In the genomic region with DNA sequence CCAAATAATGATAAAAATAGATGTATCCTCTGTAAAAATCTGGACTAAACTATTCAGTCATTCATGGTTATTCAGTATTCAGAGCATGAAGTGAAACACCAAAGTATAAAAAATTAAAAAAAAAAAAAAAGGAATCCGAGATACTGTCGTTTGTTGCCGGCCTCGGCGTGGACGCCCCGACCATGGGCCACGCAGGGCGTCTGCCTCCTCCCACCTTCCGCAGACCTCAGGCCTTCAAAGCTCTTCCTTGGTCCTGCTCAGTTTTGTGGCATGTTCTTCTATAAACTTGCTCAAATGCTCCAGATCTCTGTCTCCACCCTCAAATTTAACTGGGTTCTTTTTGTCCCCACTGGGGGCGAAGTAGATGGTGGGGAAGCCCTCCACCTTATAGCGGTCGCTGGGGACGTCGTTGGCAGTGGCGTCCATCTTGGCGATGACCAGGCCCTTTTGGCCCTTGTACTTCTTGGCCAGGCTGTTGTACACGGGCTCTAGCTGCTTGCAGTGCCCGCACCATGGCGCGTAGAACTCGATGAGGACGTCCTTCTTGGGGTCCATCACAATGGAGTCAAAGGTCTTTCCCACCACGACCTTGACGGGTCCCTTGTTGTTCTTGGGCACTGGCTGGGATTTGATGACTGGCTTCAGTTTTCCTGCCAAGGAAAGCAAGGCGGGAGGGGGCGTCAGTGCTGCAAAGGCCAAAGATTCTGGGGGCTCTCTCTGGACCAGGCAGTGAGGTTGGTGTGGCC, we compare ENCODE assay signal across 1 cellular context.
TF ChIP-seq lines count a peak whose summit lies in the region.

No MANE protein-coding gene starts in this region.

TF ChIP-seq in GM23338, 12 proteins besides CTCF, POLR2A, EP300 and RAD21 (continued from another document):
- TF ChIP-seq, protein P1, sequence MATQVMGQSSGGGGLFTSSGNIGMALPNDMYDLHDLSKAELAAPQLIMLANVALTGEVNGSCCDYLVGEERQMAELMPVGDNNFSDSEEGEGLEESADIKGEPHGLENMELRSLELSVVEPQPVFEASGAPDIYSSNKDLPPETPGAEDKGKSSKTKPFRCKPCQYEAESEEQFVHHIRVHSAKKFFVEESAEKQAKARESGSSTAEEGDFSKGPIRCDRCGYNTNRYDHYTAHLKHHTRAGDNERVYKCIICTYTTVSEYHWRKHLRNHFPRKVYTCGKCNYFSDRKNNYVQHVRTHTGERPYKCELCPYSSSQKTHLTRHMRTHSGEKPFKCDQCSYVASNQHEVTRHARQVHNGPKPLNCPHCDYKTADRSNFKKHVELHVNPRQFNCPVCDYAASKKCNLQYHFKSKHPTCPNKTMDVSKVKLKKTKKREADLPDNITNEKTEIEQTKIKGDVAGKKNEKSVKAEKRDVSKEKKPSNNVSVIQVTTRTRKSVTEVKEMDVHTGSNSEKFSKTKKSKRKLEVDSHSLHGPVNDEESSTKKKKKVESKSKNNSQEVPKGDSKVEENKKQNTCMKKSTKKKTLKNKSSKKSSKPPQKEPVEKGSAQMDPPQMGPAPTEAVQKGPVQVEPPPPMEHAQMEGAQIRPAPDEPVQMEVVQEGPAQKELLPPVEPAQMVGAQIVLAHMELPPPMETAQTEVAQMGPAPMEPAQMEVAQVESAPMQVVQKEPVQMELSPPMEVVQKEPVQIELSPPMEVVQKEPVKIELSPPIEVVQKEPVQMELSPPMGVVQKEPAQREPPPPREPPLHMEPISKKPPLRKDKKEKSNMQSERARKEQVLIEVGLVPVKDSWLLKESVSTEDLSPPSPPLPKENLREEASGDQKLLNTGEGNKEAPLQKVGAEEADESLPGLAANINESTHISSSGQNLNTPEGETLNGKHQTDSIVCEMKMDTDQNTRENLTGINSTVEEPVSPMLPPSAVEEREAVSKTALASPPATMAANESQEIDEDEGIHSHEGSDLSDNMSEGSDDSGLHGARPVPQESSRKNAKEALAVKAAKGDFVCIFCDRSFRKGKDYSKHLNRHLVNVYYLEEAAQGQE (IDR thresholded peaks at IDR 0.05; ENCODE audit: unreplicated experiment): no peak
- no peak for TF ChIP-seq ZNF114 (CRISPR knock-in tag; IDR thresholded peaks at IDR 0.05)
- no peak for TF ChIP-seq EZH2 (IDR thresholded peaks at IDR 0.05; ENCODE audit: low read depth, unreplicated experiment)
- TF ChIP-seq, protein P2, sequence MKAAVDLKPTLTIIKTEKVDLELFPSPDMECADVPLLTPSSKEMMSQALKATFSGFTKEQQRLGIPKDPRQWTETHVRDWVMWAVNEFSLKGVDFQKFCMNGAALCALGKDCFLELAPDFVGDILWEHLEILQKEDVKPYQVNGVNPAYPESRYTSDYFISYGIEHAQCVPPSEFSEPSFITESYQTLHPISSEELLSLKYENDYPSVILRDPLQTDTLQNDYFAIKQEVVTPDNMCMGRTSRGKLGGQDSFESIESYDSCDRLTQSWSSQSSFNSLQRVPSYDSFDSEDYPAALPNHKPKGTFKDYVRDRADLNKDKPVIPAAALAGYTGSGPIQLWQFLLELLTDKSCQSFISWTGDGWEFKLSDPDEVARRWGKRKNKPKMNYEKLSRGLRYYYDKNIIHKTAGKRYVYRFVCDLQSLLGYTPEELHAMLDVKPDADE (IDR thresholded peaks at IDR 0.05): no peak
- TF ChIP-seq, protein P3, sequence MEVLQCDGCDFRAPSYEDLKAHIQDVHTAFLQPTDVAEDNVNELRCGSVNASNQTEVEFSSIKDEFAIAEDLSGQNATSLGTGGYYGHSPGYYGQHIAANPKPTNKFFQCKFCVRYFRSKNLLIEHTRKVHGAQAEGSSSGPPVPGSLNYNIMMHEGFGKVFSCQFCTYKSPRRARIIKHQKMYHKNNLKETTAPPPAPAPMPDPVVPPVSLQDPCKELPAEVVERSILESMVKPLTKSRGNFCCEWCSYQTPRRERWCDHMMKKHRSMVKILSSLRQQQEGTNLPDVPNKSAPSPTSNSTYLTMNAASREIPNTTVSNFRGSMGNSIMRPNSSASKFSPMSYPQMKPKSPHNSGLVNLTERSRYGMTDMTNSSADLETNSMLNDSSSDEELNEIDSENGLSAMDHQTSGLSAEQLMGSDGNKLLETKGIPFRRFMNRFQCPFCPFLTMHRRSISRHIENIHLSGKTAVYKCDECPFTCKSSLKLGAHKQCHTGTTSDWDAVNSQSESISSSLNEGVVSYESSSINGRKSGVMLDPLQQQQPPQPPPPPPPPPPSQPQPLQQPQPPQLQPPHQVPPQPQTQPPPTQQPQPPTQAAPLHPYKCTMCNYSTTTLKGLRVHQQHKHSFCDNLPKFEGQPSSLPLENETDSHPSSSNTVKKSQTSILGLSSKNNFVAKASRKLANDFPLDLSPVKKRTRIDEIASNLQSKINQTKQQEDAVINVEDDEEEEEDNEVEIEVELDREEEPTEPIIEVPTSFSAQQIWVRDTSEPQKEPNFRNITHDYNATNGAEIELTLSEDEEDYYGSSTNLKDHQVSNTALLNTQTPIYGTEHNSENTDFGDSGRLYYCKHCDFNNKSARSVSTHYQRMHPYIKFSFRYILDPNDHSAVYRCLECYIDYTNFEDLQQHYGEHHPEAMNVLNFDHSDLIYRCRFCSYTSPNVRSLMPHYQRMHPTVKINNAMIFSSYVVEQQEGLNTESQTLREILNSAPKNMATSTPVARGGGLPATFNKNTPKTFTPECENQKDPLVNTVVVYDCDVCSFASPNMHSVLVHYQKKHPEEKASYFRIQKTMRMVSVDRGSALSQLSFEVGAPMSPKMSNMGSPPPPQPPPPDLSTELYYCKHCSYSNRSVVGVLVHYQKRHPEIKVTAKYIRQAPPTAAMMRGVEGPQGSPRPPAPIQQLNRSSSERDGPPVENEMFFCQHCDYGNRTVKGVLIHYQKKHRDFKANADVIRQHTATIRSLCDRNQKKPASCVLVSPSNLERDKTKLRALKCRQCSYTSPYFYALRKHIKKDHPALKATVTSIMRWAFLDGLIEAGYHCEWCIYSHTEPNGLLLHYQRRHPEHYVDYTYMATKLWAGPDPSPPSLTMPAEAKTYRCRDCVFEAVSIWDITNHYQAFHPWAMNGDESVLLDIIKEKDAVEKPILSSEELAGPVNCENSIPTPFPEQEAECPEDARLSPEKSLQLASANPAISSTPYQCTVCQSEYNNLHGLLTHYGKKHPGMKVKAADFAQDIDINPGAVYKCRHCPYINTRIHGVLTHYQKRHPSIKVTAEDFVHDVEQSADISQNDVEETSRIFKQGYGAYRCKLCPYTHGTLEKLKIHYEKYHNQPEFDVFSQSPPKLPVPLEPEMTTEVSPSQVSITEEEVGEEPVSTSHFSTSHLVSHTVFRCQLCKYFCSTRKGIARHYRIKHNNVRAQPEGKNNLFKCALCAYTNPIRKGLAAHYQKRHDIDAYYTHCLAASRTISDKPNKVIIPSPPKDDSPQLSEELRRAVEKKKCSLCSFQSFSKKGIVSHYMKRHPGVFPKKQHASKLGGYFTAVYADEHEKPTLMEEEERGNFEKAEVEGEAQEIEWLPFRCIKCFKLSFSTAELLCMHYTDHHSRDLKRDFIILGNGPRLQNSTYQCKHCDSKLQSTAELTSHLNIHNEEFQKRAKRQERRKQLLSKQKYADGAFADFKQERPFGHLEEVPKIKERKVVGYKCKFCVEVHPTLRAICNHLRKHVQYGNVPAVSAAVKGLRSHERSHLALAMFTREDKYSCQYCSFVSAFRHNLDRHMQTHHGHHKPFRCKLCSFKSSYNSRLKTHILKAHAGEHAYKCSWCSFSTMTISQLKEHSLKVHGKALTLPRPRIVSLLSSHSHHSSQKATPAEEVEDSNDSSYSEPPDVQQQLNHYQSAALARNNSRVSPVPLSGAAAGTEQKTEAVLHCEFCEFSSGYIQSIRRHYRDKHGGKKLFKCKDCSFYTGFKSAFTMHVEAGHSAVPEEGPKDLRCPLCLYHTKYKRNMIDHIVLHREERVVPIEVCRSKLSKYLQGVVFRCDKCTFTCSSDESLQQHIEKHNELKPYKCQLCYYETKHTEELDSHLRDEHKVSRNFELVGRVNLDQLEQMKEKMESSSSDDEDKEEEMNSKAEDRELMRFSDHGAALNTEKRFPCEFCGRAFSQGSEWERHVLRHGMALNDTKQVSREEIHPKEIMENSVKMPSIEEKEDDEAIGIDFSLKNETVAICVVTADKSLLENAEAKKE (CRISPR knock-in tag; IDR thresholded peaks at IDR 0.05): no peak
- no peak for TF ChIP-seq CREB1 (CRISPR knock-in tag; IDR thresholded peaks at IDR 0.05; ENCODE audit: low read depth)
- no peak for TF ChIP-seq EZH2phosphoT487 (IDR thresholded peaks at IDR 0.05; ENCODE audit: unreplicated experiment)
TF ChIP-seq in GM23338: peak in this region for 0.
